Comparison of ENCODE assay signal across 22 cellular contexts in genomic region chr22:20577045-20577444, GRCh38.
DNase-seq lines count a peak whose midpoint lies in the region; ATAC-seq and TF ChIP-seq lines count a peak whose summit lies in the region.
"Had no signal": no experiment of that assay in that cellular context is flagged by ENCODE, and none has a peak within 500 bp of the region (broad histone marks: within the 10 kb centered on the region; RNA-seq: fewer than 3 reads in every experiment).

No MANE protein-coding gene starts in this region.

- H3K4me3 ChIP-seq in adipocyte (ENCODE audit: low read length) (no peak overlapping the region), vagina (no peak overlapping the region), lower leg skin (ENCODE audit: low read depth, poor library complexity, severe bottlenecking) (no peak overlapping the region)
- H3K4me3 ChIP-seq: cardiac muscle cell, GM23248, heart right ventricle, neural progenitor cell, psoas muscle, thyroid gland had no signal

- ATAC-seq in natural killer cell = no peak
- ATAC-seq in natural killer cell treated with Interleukin-12 subunit alpha and Interleukin-12 subunit beta and Interleukin-15 and Interleukin-18, amount 100 ng/mL, for 72 hours = no peak
- ATAC-seq in naive B cell (ENCODE audit: low read depth in 2 of 2) = no peak
- no peak for ATAC-seq in GM21529 (IDR thresholded peaks at IDR 0.05; ENCODE audit: unreplicated experiment)
- ATAC-seq: activated CD4-positive, alpha-beta T cell treated with anti-CD3 and anti-CD28 coated beads for 36 hours; psoas muscle had no signal

- TF ChIP-seq CTCF in natural killer cell (IDR thresholded peaks at IDR 0.05) (no peak), vagina (IDR thresholded peaks at IDR 0.05) (no peak), lower leg skin (IDR thresholded peaks at IDR 0.05) (no peak)

- H3K4me1 Mint-ChIP-seq in natural killer cell (peaks cover 59 to 85% of the 10 kb centered on the region in 2 donors), naive B cell (peaks cover 0 to 8% (median 0%) of the 10 kb centered on the region in 3 donors)
- peaks cover 41 to 59% of the 10 kb centered on the region in 2 donors for H3K4me1 Mint-ChIP-seq in natural killer cell treated with Interleukin-12 subunit alpha and Interleukin-12 subunit beta and Interleukin-15 and Interleukin-18, amount 100 ng/mL, for 72 hours (ENCODE audit: low read depth in 2 of 2)

- intact Hi-C loops in natural killer cell (cut with micrococcal nuclease) (no loop called here), vagina (cut with DNase I) (no loop called here), lower leg skin (cut with DNase I; ENCODE audit: low total_unique reads) (no loop called here)

- WGBS in lower leg skin, 2 donors = 54 to 73% methylated on average over 1 of the region's 1 CpG

- H3K27ac ChIP-seq in vagina = peak overlapping the region; percentile 51
- H3K27ac ChIP-seq: cardiac muscle cell, GM23248, neural progenitor cell, psoas muscle had no signal

- peaks cover 93% of the 10 kb centered on the region for H3K36me3 ChIP-seq in adipocyte (ENCODE audit: control insufficient read depth, insufficient read depth, low read length, severe bottlenecking)
- peaks cover 0 to 47% of the 10 kb centered on the region in 2 donors for H3K36me3 ChIP-seq in vagina
- H3K36me3 ChIP-seq: neural progenitor cell had no signal

- TF ChIP-seq POLR2A in vagina (IDR thresholded peaks at IDR 0.05) = no peak
- TF ChIP-seq POLR2A in lower leg skin (IDR thresholded peaks at IDR 0.05) = no peak

- no peaks in the 10 kb centered on the region for H3K9me3 Mint-ChIP-seq in natural killer cell
- H3K9me3 Mint-ChIP-seq in natural killer cell treated with Interleukin-12 subunit alpha and Interleukin-12 subunit beta and Interleukin-15 and Interleukin-18, amount 100 ng/mL, for 72 hours = no peaks in the 10 kb centered on the region
- H3K9me3 Mint-ChIP-seq in naive B cell = no peaks in the 10 kb centered on the region
- H3K9me3 Mint-ChIP-seq: neural progenitor cell had no signal

- DNase-seq in natural killer cell (no peak), adipocyte (ENCODE audit: low read depth) (no peak), naive B cell (no peak), vagina (ENCODE audit: extremely low spot score in 2 of 2) (no peak), lower leg skin (ENCODE audit: low spot score in 2 of 2) (no peak), NCI-H1436 (lab: John Stamatoyannopoulos, UW) (no peak)
- DNase-seq in natural killer cell treated with Interleukin-12 subunit alpha and Interleukin-12 subunit beta and Interleukin-15 and Interleukin-18, amount 100 ng/mL, for 72 hours (ENCODE audit: low spot score) = no peak
- DNase-seq: activated CD4-positive, alpha-beta T cell treated with anti-CD3 and anti-CD28 coated beads for 36 hours; activated naive CD4-positive, alpha-beta T cell treated with Interleukin-2 at 50 U/mL for 16 hours; DND-41; heart right ventricle; NCI-H1048; NCI-H2029; NCI-H446; SHP77; stimulated activated CD4-positive, alpha-beta T cell treated with anti-CD3 and anti-CD28 coated beads, Interleukin-1b, Interleukin-23, amount 100 ng/mL, for 48 hours; thyroid gland had no signal

- H3K4me3 Mint-ChIP-seq in natural killer cell (peak overlapping the region; percentile 31), naive B cell (no peak overlapping the region)
- no peak overlapping the region for H3K4me3 Mint-ChIP-seq in natural killer cell treated with Interleukin-12 subunit alpha and Interleukin-12 subunit beta and Interleukin-15 and Interleukin-18, amount 100 ng/mL, for 72 hours
- H3K4me3 Mint-ChIP-seq: activated CD4-positive, alpha-beta T cell treated with anti-CD3 and anti-CD28 coated beads for 36 hours; neural progenitor cell had no signal

- H3K36me3 Mint-ChIP-seq in natural killer cell (no peaks in the 10 kb centered on the region), naive B cell (peaks cover 0 to 20% of the 10 kb centered on the region in 2 donors)
- H3K36me3 Mint-ChIP-seq in natural killer cell treated with Interleukin-12 subunit alpha and Interleukin-12 subunit beta and Interleukin-15 and Interleukin-18, amount 100 ng/mL, for 72 hours = peaks cover 13% of the 10 kb centered on the region

- H3K4me1 ChIP-seq in adipocyte (ENCODE audit: control insufficient read depth, insufficient read depth, low read length) (peaks cover 18% of the 10 kb centered on the region), vagina (peaks cover 29% of the 10 kb centered on the region)
- H3K4me1 ChIP-seq: neural progenitor cell had no signal

- H3K27me3 Mint-ChIP-seq in natural killer cell (ENCODE audit: low read depth in 2 of 2) (no peaks in the 10 kb centered on the region), naive B cell (no peaks in the 10 kb centered on the region)
- no peaks in the 10 kb centered on the region for H3K27me3 Mint-ChIP-seq in natural killer cell treated with Interleukin-12 subunit alpha and Interleukin-12 subunit beta and Interleukin-15 and Interleukin-18, amount 100 ng/mL, for 72 hours
- H3K27me3 Mint-ChIP-seq: activated CD4-positive, alpha-beta T cell treated with anti-CD3 and anti-CD28 coated beads for 36 hours had no signal

- H3K27ac Mint-ChIP-seq in natural killer cell (peak overlapping the region; percentile 94 to 97), naive B cell (peak overlapping the region in 4 of 6 donors; percentile 27 to 72 (median 54))
- H3K27ac Mint-ChIP-seq in natural killer cell treated with Interleukin-12 subunit alpha and Interleukin-12 subunit beta and Interleukin-15 and Interleukin-18, amount 100 ng/mL, for 72 hours = peak overlapping the region in 1 of 2 donors; percentile 74
- H3K27ac Mint-ChIP-seq: activated CD4-positive, alpha-beta T cell treated with anti-CD3 and anti-CD28 coated beads for 36 hours had no signal

- H3K9me3 ChIP-seq in adipocyte (ENCODE audit: control insufficient read depth, low read length) (no peaks in the 10 kb centered on the region), vagina (no peaks in the 10 kb centered on the region)
- H3K9me3 ChIP-seq: heart right ventricle, psoas muscle, thyroid gland had no signal

- H3K27me3 ChIP-seq in adipocyte (replicated peaks; ENCODE audit: control insufficient read depth, insufficient read depth, low read length) (no peaks in the 10 kb centered on the region), vagina (no peaks in the 10 kb centered on the region)
- H3K27me3 ChIP-seq: cardiac muscle cell, heart right ventricle, neural progenitor cell, thyroid gland had no signal

- H3K9ac ChIP-seq in adipocyte (ENCODE audit: low read length) = peak overlapping the region; percentile 32
- H3K9ac ChIP-seq: GM23248, neural progenitor cell had no signal
